8 cellular contexts compared by ENCODE assay signal in genomic region chr17:27379863-27380533, GRCh38.
A peak's percentile ranks its signal among the peaks of the same experiment; 100 is the strongest.
DNase-seq lines count a peak whose midpoint lies in the region; ATAC-seq, FAIRE-seq and TF ChIP-seq lines count a peak whose summit lies in the region.

No MANE protein-coding gene starts in this region.

- intact Hi-C loops in PC-9 (cut with micrococcal nuclease; ENCODE audit: unreplicated experiment) (no loop called here), esophagus squamous epithelium (cut with DNase I) (no loop called here)

- H3K4me2 ChIP-seq in PC-9 (peak overlapping the region; percentile 78), fibroblast of lung (ENCODE audit: extremely low read depth, insufficient read depth, low read length) (peak overlapping the region; percentile 59), osteoblast (ENCODE audit: insufficient read depth, low read length) (peak overlapping the region; percentile 80)

- H3K36me3 ChIP-seq in PC-9 (ENCODE audit: low read depth), result no peaks in the 10 kb centered on the region
- no peaks in the 10 kb centered on the region for H3K36me3 ChIP-seq in fibroblast of lung (ENCODE audit: control insufficient read depth, insufficient read depth, low read length)
- H3K36me3 ChIP-seq in osteoblast (ENCODE audit: insufficient read depth, low read length), result no peaks in the 10 kb centered on the region
- H3K36me3 ChIP-seq in esophagus squamous epithelium, result no peaks in the 10 kb centered on the region

- ATAC-seq in HG03469 (IDR thresholded peaks at IDR 0.05; ENCODE audit: unreplicated experiment), result no peak

- no peaks in the 10 kb centered on the region for H3K9me2 ChIP-seq in PC-9 (ENCODE audit: insufficient read depth)

- H3K27me3 ChIP-seq in PC-9 (ENCODE audit: insufficient read depth, low read depth) (no peaks in the 10 kb centered on the region), fibroblast of lung (ENCODE audit: control insufficient read depth, insufficient read depth, low read length) (no peaks in the 10 kb centered on the region), osteoblast (ENCODE audit: insufficient read depth, low read length) (no peaks in the 10 kb centered on the region), esophagus squamous epithelium (peaks cover 0 to 13% (median 2%) of the 10 kb centered on the region in 4 donors)

- CTCF ChIA-PET in PC-9 (lab: Charles Lee), result interaction anchor here (1.1 kb wide), 1 partner anchor 26 kb away, joined by 4 read pairs; no protein-coding TSS in a partner anchor

- DNase-seq in Ammon's horn (ENCODE audit: low spot score) (peak; percentile 81), PC-9 (peak in 1 of 2 experiments; percentile 71), fibroblast of lung (ENCODE audit: low read depth in 2 of 2) (peak; percentile 38 to 73), osteoblast (ENCODE audit: insufficient read length, low spot score, missing footprints) (peak; percentile 89), UCSD-AML1 (lab: John Stamatoyannopoulos, UW; ENCODE audit: unreplicated experiment) (no peak), D721Med (ENCODE audit: insufficient read length, low spot score) (no peak), esophagus squamous epithelium (lab: John Stamatoyannopoulos, UW) (no peak)

- H3K4me1 ChIP-seq in PC-9 (replicated peaks; ENCODE audit: insufficient read depth) (peaks cover 46% of the 10 kb centered on the region), fibroblast of lung (ENCODE audit: control insufficient read depth, extremely low read depth, insufficient read depth, low read length) (peaks cover 16% of the 10 kb centered on the region), osteoblast (ENCODE audit: insufficient read depth, low read length) (peaks cover 31% of the 10 kb centered on the region), esophagus squamous epithelium (peaks cover 18 to 38% (median 20%) of the 10 kb centered on the region in 3 donors)

- FAIRE-seq in D721Med (lab: Jason Lieb, UNC), result no peak

- no TSS peak for BruUV-seq in PC-9 (replicated peaks; lab: Mats Ljungman, UMichigan)

- TF ChIP-seq CTCF in PC-9 (conservative IDR thresholded peaks at IDR 0.05), result no peak
- no peak for TF ChIP-seq CTCF in fibroblast of lung (conservative IDR thresholded peaks at IDR 0.05 in 1 of 2, IDR thresholded peaks at IDR 0.05 in 1 of 2; ENCODE audit: low read depth in 1 of 2, low read length in 2 of 2)
- no peak for TF ChIP-seq CTCF in osteoblast (IDR thresholded peaks at IDR 0.05; ENCODE audit: extremely low read depth, low read depth, low read length)
- TF ChIP-seq CTCF in D721Med (IDR thresholded peaks at IDR 0.05; ENCODE audit: insufficient read depth, missing control alignments), result no peak
- TF ChIP-seq CTCF in esophagus squamous epithelium (IDR thresholded peaks at IDR 0.05), result no peak

- H3K9ac ChIP-seq in fibroblast of lung (ENCODE audit: insufficient read depth, low read length), result peak overlapping the region; percentile 32

- no peaks in the 10 kb centered on the region for H4K20me1 ChIP-seq in PC-9 (ENCODE audit: insufficient read depth)
- no peaks in the 10 kb centered on the region for H4K20me1 ChIP-seq in fibroblast of lung (ENCODE audit: control insufficient read depth, extremely low read depth, insufficient read depth, low read length)
- H4K20me1 ChIP-seq in osteoblast (ENCODE audit: insufficient read depth, low read length), result no peaks in the 10 kb centered on the region

- H3K4me3 ChIP-seq in PC-9, result peak overlapping the region; percentile 33; the same call in 1 of the 2 replicates
- peak overlapping the region in 3 of 4 experiments; percentile 32 to 44 (median 35) for H3K4me3 ChIP-seq in fibroblast of lung (replicated peaks in 1 of 4; ENCODE audit: control extremely low read depth in 1 of 4, insufficient read depth in 1 of 4, low read depth in 3 of 4, low read length in 4 of 4)
- H3K4me3 ChIP-seq in osteoblast (ENCODE audit: insufficient read depth, low read length), result peak overlapping the region; percentile 60
- H3K4me3 ChIP-seq in esophagus squamous epithelium, result peak overlapping the region in 2 of 4 donors; percentile 25 to 53

- H3K9me3 ChIP-seq in PC-9 (ENCODE audit: insufficient read depth, low read depth) (no peaks in the 10 kb centered on the region), fibroblast of lung (ENCODE audit: control insufficient read depth, insufficient read depth, low read depth, low read length) (no peaks in the 10 kb centered on the region), osteoblast (ENCODE audit: low read depth, low read length) (no peaks in the 10 kb centered on the region), esophagus squamous epithelium (no peaks in the 10 kb centered on the region)

- POLR2A ChIA-PET in PC-9 (lab: Charles Lee; ENCODE audit: unreplicated experiment), result interaction anchor here (0.5 kb wide), 1 partner anchor 303 kb away, joined by 5 read pairs; no protein-coding TSS in a partner anchor

- WGBS in esophagus squamous epithelium, 2 donors, result 4 to 8% methylated on average over 17 to 20 of the region's 21 CpGs

- H3K27ac ChIP-seq in PC-9, result no peak overlapping the region
- no peak overlapping the region for H3K27ac ChIP-seq in fibroblast of lung (ENCODE audit: insufficient read depth, low read length)
- no peak overlapping the region for H3K27ac ChIP-seq in osteoblast (ENCODE audit: low read depth, low read length)
- peak overlapping the region in 1 of 4 donors; percentile 21 for H3K27ac ChIP-seq in esophagus squamous epithelium

- H3F3A ChIP-seq in PC-9 (ENCODE audit: insufficient read depth, low read depth), result peaks cover 31% of the 10 kb centered on the region

- H2AFZ ChIP-seq in PC-9, result peak overlapping the region; percentile 54
- H2AFZ ChIP-seq in fibroblast of lung (ENCODE audit: low read length), result peak overlapping the region; percentile 62
- peak overlapping the region; percentile 71 for H2AFZ ChIP-seq in osteoblast (ENCODE audit: low read length)

- H3K79me2 ChIP-seq in PC-9 (ENCODE audit: low read depth) (no peaks in the 10 kb centered on the region), fibroblast of lung (ENCODE audit: control insufficient read depth, insufficient read depth, low read length) (no peaks in the 10 kb centered on the region), osteoblast (ENCODE audit: insufficient read depth, low read length) (no peaks in the 10 kb centered on the region)

- no peak for TF ChIP-seq POLR2A in esophagus squamous epithelium (IDR thresholded peaks at IDR 0.05)

Comparison
In these comparisons a context has a peak if more than half of its experiments do, and no peak if none do; other contexts are left out.
1. DNase-seq: peak in Ammon's horn (single experiment), fibroblast of lung (2 of 2) and osteoblast (single experiment); none in UCSD-AML1 (single experiment), D721Med (single experiment) and esophagus squamous epithelium (single experiment).
2. Peak in every context shown above with its lines, with median percentiles within 50 percentile points of each other: H2AFZ ChIP-seq and H3K4me2 ChIP-seq.